Comparison of ENCODE assay signal across 8 cellular contexts in the genomic region with DNA sequence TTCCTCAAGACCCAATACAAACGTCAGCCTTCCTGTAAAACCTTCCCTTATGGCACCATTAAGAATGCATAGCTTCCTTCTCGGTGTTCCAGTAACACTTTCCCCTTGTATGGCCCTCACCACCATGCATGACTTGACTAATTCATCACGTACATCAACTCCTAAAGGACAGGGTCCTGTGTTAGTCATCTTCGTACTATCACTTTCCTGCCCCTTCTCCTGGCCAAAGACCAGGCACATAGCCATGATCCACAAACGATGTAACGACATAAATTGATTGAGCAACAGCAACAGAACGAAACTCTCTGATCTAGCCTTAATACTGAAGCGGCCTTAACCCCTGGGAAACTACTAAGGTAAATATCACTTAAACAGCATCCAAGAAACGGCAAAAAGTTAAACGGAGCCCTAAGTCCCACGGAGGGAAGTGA. TPM values are rescaled to one million over a fixed set of nuclear protein-coding genes. Genes with fewer than 3 reads are reported as not detected.
DNase-seq lines count a peak whose midpoint lies in the region; ATAC-seq, FAIRE-seq and TF ChIP-seq lines count a peak whose summit lies in the region.

No MANE protein-coding gene starts in this region.

- POLR2A ChIA-PET in activated CD8-positive, alpha-beta T cell treated with anti-CD3 and anti-CD28 coated beads, Interleukin-2, amount 10 ng/mL, durations not matched to agents 7 days and 5 days (lab: Charles Lee), result interaction anchor here (0.7 to 4.2 kb wide), 7 partner anchors 9 to 359 kb away, joined by 3 to 20 read pairs (median 5); a partner anchor contains a TSS

- H3K27ac ChIP-seq in psoas muscle, result peak overlapping the region; percentile 97

- WGBS in psoas muscle, 3 donors, result 0% methylated on average over 11 of the region's 11 CpGs

- H3K27ac Mint-ChIP-seq in activated CD8-positive, alpha-beta T cell treated with anti-CD3 and anti-CD28 coated beads, Interleukin-2, amount 10 ng/mL, durations not matched to agents 7 days and 5 days, result peak overlapping the region; percentile 90

- ATAC-seq in activated CD8-positive, alpha-beta T cell treated with anti-CD3 and anti-CD28 coated beads, Interleukin-2, amount 10 ng/mL, durations not matched to agents 7 days and 5 days, result peak; percentile 6
- ATAC-seq in psoas muscle, result peak; percentile 62 to 84 (median 80)

- no peaks in the 10 kb centered on the region for H3K9me3 Mint-ChIP-seq in activated CD8-positive, alpha-beta T cell treated with anti-CD3 and anti-CD28 coated beads, Interleukin-2, amount 10 ng/mL, durations not matched to agents 7 days and 5 days (ENCODE audit: insufficient read depth)

- peak overlapping the region; percentile 89 for H3K4me3 Mint-ChIP-seq in activated CD8-positive, alpha-beta T cell treated with anti-CD3 and anti-CD28 coated beads, Interleukin-2, amount 10 ng/mL, durations not matched to agents 7 days and 5 days

- no peak for TF ChIP-seq CTCF in psoas muscle (IDR thresholded peaks at IDR 0.05)

- intact Hi-C loops in psoas muscle (cut with DNase I), result loop anchor here (10.0 kb wide), 2 partner anchors 459 to 739 kb away; a partner anchor contains a TSS

- peaks cover 0 to 13% of the 10 kb centered on the region in 2 donors for H3K36me3 ChIP-seq in psoas muscle (ENCODE audit: insufficient read depth in 1 of 2, low read depth in 1 of 2)

- CTCF ChIA-PET in activated CD8-positive, alpha-beta T cell treated with anti-CD3 and anti-CD28 coated beads, Interleukin-2, amount 10 ng/mL, durations not matched to agents 7 days and 5 days (lab: Charles Lee), result interaction anchor here (1.0 to 14.0 kb wide), 6 partner anchors 11 to 351 kb away, joined by 3 to 146 read pairs (median 4); a partner anchor contains a TSS

- peak; percentile 29 for DNase-seq in activated T-cell treated with anti-CD3 and anti-CD28 coated beads for 24 hours (ENCODE audit: low read depth)
- DNase-seq in activated T-cell treated with anti-CD3 and anti-CD28 coated beads, Interleukin-2, amount 50 U/mL, for 1 hour, result no peak
- DNase-seq in HTR-8/SVneo (ENCODE audit: insufficient read length, low spot score), result no peak
- DNase-seq in activated CD8-positive, alpha-beta T cell treated with anti-CD3 and anti-CD28 coated beads, Interleukin-2, amount 10 ng/mL, durations not matched to agents 7 days and 5 days, result no peak
- peak; percentile 59 for DNase-seq in glomerular visceral epithelial cell (ENCODE audit: extremely low spot score)
- no peak for DNase-seq in psoas muscle
- no peak for DNase-seq in NCI-H1105 treated with DMSO at 0.1 percent for 48 hours (lab: John Stamatoyannopoulos, UW)
- no peak for DNase-seq in stimulated activated CD8-positive, alpha-beta memory T cell treated with anti-CD3 and anti-CD28 coated beads, Interleukin-4, amount 100 ng/mL, for 48 hours

- FAIRE-seq in HTR-8/SVneo (lab: Jason Lieb, UNC), result peak; percentile 9

- H3K27me3 ChIP-seq in psoas muscle (ENCODE audit: insufficient read depth in 3 of 3, low read length in 2 of 3), result no peaks in the 10 kb centered on the region

- H3K9me3 ChIP-seq in psoas muscle, result no peaks in the 10 kb centered on the region

- H3K4me1 ChIP-seq in psoas muscle, result peaks cover 41% of the 10 kb centered on the region

- H3K4me1 Mint-ChIP-seq in activated CD8-positive, alpha-beta T cell treated with anti-CD3 and anti-CD28 coated beads, Interleukin-2, amount 10 ng/mL, durations not matched to agents 7 days and 5 days (ENCODE audit: low read depth), result peaks cover 55% of the 10 kb centered on the region

- peak overlapping the region; percentile 81 for H3K4me3 ChIP-seq in psoas muscle

- peaks cover 37% of the 10 kb centered on the region for H3K36me3 Mint-ChIP-seq in activated CD8-positive, alpha-beta T cell treated with anti-CD3 and anti-CD28 coated beads, Interleukin-2, amount 10 ng/mL, durations not matched to agents 7 days and 5 days (ENCODE audit: low read depth)

- no peaks in the 10 kb centered on the region for H3K27me3 Mint-ChIP-seq in activated CD8-positive, alpha-beta T cell treated with anti-CD3 and anti-CD28 coated beads, Interleukin-2, amount 10 ng/mL, durations not matched to agents 7 days and 5 days (ENCODE audit: low read depth)

RNA-seq across cellular contexts. Expression of a gene that starts 0.6 kb away (rescaled TPM):
- total RNA-seq in activated CD8-positive, alpha-beta T cell treated with anti-CD3 and anti-CD28 coated beads, Interleukin-2, amount 10 ng/mL, durations not matched to agents 7 days and 5 days, result 10 to 100 TPM; 49.4 to 53.9 TPM
- 100 to 1,000 TPM in 3 of 4 donors, 10 to 100 TPM in 1; 66.6 to 161 (median 111) TPM for total RNA-seq in psoas muscle
- 100 to 1,000 TPM in 2 of 3 donors, 10 to 100 TPM in 1; 78.7 to 281 (median 158) TPM for polyA plus RNA-seq in psoas muscle

RNA-seq across cellular contexts. Expression of a gene that starts 11.3 kb away (rescaled TPM):
- 10 to 100 TPM; 74.0 to 76.5 TPM for total RNA-seq in activated CD8-positive, alpha-beta T cell treated with anti-CD3 and anti-CD28 coated beads, Interleukin-2, amount 10 ng/mL, durations not matched to agents 7 days and 5 days
- total RNA-seq in psoas muscle, result 10 to 100 TPM in 1 of 4 donors, 1 to 10 TPM in 3; 6.5 to 12.3 (median 7.6) TPM
- 10 to 100 TPM in 1 of 3 donors, 1 to 10 TPM in 2; 4.4 to 54.7 (median 4.5) TPM for polyA plus RNA-seq in psoas muscle

Comparison
In these comparisons a context has a peak if more than half of its experiments do, and no peak if none do; other contexts are left out.
1. DNase-seq: peak in activated T-cell treated with anti-CD3 and anti-CD28 coated beads for 24 hours (single experiment) and glomerular visceral epithelial cell (single experiment); none in activated T-cell treated with anti-CD3 and anti-CD28 coated beads, Interleukin-2, amount 50 U/mL, for 1 hour (single experiment), HTR-8/SVneo (single experiment), activated CD8-positive, alpha-beta T cell treated with anti-CD3 and anti-CD28 coated beads, Interleukin-2, amount 10 ng/mL, durations not matched to agents 7 days and 5 days (single experiment), psoas muscle (0 of 2), NCI-H1105 treated with DMSO at 0.1 percent for 48 hours (single experiment) and stimulated activated CD8-positive, alpha-beta memory T cell treated with anti-CD3 and anti-CD28 coated beads, Interleukin-4, amount 100 ng/mL, for 48 hours (single experiment).
2. RNA of a gene that starts 11.3 kb away (total RNA-seq): 74.0 to 76.5 TPM in activated CD8-positive, alpha-beta T cell treated with anti-CD3 and anti-CD28 coated beads, Interleukin-2, amount 10 ng/mL, durations not matched to agents 7 days and 5 days; 6.5 to 12.3 TPM in psoas muscle; every median in the first group is over 4 times any median in the second.